In genomic region chr2:227117027-227117426, GRCh38 we compare ENCODE assay signal across 1 cellular context.
TF ChIP-seq lines count a peak whose summit lies in the region.

No MANE protein-coding gene starts in this region.

TF ChIP-seq in GM12878, 131 proteins besides CTCF, POLR2A, EP300 and RAD21:
- no peak for TF ChIP-seq YY1 (IDR thresholded peaks at IDR 0.05; ENCODE audit: low read depth, low read length)
- 0 out of 2 replicates have a peak, but pooled peaks have one; percentile 7 for TF ChIP-seq JUNB (IDR thresholded peaks at IDR 0.05)
